ENCODE assay signal across 8 cellular contexts in the genomic region with DNA sequence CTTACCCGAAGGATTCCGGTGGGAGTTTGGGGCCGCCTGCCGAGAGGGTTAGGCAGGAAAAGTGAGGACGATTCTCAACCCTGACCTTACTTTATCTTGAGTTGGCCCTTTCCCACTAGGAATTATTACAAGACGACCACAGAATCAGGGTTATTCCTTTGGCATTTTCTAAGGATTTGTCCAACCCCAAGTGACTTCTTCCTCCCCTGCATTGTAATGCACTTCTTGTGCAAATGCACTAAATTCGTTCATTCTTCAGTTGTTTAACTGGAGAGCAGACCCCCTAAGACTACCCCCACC. TPM values are rescaled to one million over a fixed set of nuclear protein-coding genes. Genes with fewer than 3 reads are reported as not detected.
DNase-seq lines count a peak whose midpoint lies in the region; ATAC-seq lines count a peak whose summit lies in the region.

No MANE protein-coding gene starts in this region.

- ATAC-seq in activated T-helper 17 cell treated with anti-CD3 and anti-CD28 coated beads, Interleukin-2, amount 50 U/mL, for 72 hours (replicated peaks): no peak
- ATAC-seq in stimulated activated naive CD8-positive, alpha-beta T cell treated with anti-CD3 and anti-CD28 coated beads, Interleukin-15, amount 100 ng/mL, for 72 hours: no peak
- ATAC-seq in HG02938 (IDR thresholded peaks at IDR 0.05; ENCODE audit: unreplicated experiment): no peak

- peaks cover 25% of the 10 kb centered on the region for H3K4me1 Mint-ChIP-seq in activated T-helper 17 cell treated with anti-CD3 and anti-CD28 coated beads, Interleukin-2, amount 50 U/mL, for 72 hours
- peaks cover 73% of the 10 kb centered on the region for H3K4me1 Mint-ChIP-seq in stimulated activated naive CD8-positive, alpha-beta T cell treated with anti-CD3 and anti-CD28 coated beads, Interleukin-15, amount 100 ng/mL, for 72 hours

- no peaks in the 10 kb centered on the region for H3K36me3 ChIP-seq in iPS-20b (ENCODE audit: insufficient read depth, low read depth, low read length)

- H3K27ac Mint-ChIP-seq in activated T-helper 17 cell treated with anti-CD3 and anti-CD28 coated beads, Interleukin-2, amount 50 U/mL, for 72 hours: peak overlapping the region; percentile 86
- peak overlapping the region; percentile 99 to 100 for H3K27ac Mint-ChIP-seq in stimulated activated naive CD8-positive, alpha-beta T cell treated with anti-CD3 and anti-CD28 coated beads, Interleukin-15, amount 100 ng/mL, for 72 hours

- no peaks in the 10 kb centered on the region; the same call in 1 of the 2 replicates for H3K27me3 ChIP-seq in iPS-20b (ENCODE audit: insufficient read depth, low read length)

- peaks cover 11% of the 10 kb centered on the region for H3K36me3 Mint-ChIP-seq in activated T-helper 17 cell treated with anti-CD3 and anti-CD28 coated beads, Interleukin-2, amount 50 U/mL, for 72 hours (ENCODE audit: low read depth)

- H3K4me3 ChIP-seq in iPS-20b (ENCODE audit: low read length): peak overlapping the region; percentile 83

- DNase-seq in NCI-H1105 (lab: John Stamatoyannopoulos, UW) (peak; percentile 12), NCI-H1105 treated with DMSO at 0.1 percent for 48 hours (lab: John Stamatoyannopoulos, UW) (no peak), HuH-7.5 (ENCODE audit: low spot score) (no peak), Kasumi-1 (lab: John Stamatoyannopoulos, UW) (no peak)
- no peak for DNase-seq in stimulated activated naive CD8-positive, alpha-beta T cell treated with anti-CD3 and anti-CD28 coated beads, Interleukin-15, amount 100 ng/mL, for 72 hours

- peaks cover 2% of the 10 kb centered on the region for H3K27me3 Mint-ChIP-seq in activated T-helper 17 cell treated with anti-CD3 and anti-CD28 coated beads, Interleukin-2, amount 50 U/mL, for 72 hours
- no peaks in the 10 kb centered on the region for H3K27me3 Mint-ChIP-seq in stimulated activated naive CD8-positive, alpha-beta T cell treated with anti-CD3 and anti-CD28 coated beads, Interleukin-15, amount 100 ng/mL, for 72 hours

- H3K4me1 ChIP-seq in iPS-20b (ENCODE audit: insufficient read depth, low read length): peaks cover 3% of the 10 kb centered on the region; the same call in 1 of the 2 replicates

- H3K9ac ChIP-seq in iPS-20b (ENCODE audit: low read depth, low read length): peak overlapping the region; percentile 96

- no peaks in the 10 kb centered on the region for H3K9me3 Mint-ChIP-seq in activated T-helper 17 cell treated with anti-CD3 and anti-CD28 coated beads, Interleukin-2, amount 50 U/mL, for 72 hours
- no peaks in the 10 kb centered on the region for H3K9me3 Mint-ChIP-seq in stimulated activated naive CD8-positive, alpha-beta T cell treated with anti-CD3 and anti-CD28 coated beads, Interleukin-15, amount 100 ng/mL, for 72 hours

- peak overlapping the region; percentile 86 for H3K4me3 Mint-ChIP-seq in activated T-helper 17 cell treated with anti-CD3 and anti-CD28 coated beads, Interleukin-2, amount 50 U/mL, for 72 hours
- peak overlapping the region; percentile 98 to 99 for H3K4me3 Mint-ChIP-seq in stimulated activated naive CD8-positive, alpha-beta T cell treated with anti-CD3 and anti-CD28 coated beads, Interleukin-15, amount 100 ng/mL, for 72 hours

- peak overlapping the region; percentile 91 for H3K27ac ChIP-seq in iPS-20b (ENCODE audit: low read length)

- H3K9me3 ChIP-seq in iPS-20b (ENCODE audit: insufficient read depth, low read depth, low read length): no peaks in the 10 kb centered on the region

RNA-seq across cellular contexts. Expression of gene TMEM217, which starts 0.4 kb away (rescaled TPM):
- 1 to 10 TPM; 2.5 to 3.5 TPM for total RNA-seq in activated T-helper 17 cell treated with anti-CD3 and anti-CD28 coated beads, Interleukin-2, amount 50 U/mL, for 72 hours

RNA-seq across cellular contexts. Expression of gene TBC1D22B, which starts 0.8 kb away (rescaled TPM):
- total RNA-seq in activated T-helper 17 cell treated with anti-CD3 and anti-CD28 coated beads, Interleukin-2, amount 50 U/mL, for 72 hours: 10 to 100 TPM; 11.4 to 12.2 TPM
